ENCODE assay signal across 1 cellular context in the genomic region with DNA sequence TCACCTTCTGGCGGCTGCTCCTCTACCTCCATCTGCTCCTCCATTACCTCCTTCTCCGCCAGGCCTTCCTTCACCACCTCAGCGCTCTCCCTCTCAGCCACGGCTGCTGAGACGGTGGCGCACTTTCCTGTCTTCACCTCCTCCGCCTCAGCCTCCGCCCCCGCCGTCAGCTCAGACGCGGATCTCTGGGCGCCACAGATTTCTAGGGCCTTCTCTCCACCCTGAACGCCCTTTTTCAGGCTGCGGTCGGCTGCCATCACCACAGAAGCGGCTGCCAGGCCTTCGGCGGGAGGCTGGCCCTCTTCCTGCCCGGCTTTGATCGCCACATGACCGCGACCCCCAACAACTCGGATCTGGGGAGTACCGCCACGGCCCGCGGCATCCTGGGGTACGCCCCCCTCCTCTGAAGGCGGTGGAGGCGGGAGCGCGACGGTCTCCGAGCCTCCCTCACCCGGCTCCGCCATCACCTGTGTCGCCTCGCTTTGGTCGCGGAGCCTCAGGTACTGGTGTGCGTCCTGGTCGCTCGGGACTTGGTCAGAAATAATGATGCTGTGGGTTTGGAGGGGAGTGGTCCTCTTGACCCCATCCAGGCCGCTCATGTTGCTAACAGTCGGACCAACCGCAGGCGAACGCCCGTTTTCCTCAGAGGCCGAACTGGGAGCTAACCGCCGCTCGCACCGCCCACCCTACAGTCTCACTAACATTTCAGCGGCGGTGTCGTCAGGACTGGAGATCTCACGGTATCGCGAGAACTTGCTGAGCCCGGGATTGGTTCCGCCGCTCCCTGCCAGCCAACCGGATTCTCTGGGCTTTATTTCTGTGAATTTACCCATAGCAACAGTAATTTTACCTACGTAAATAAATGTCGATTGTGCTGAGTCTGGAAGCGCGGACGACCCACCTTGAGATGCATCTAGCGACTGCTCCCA.
TF ChIP-seq lines count a peak whose summit lies in the region.

A gene (minus strand): TSS at position 699 of the 929 bp plus-strand sequence. CDS start 100 bp downstream, at position 599.

TF ChIP-seq in HepG2, 621 proteins besides CTCF, POLR2A, EP300 and RAD21 (continued from another document and continues in another):
- TF ChIP-seq, protein P1, sequence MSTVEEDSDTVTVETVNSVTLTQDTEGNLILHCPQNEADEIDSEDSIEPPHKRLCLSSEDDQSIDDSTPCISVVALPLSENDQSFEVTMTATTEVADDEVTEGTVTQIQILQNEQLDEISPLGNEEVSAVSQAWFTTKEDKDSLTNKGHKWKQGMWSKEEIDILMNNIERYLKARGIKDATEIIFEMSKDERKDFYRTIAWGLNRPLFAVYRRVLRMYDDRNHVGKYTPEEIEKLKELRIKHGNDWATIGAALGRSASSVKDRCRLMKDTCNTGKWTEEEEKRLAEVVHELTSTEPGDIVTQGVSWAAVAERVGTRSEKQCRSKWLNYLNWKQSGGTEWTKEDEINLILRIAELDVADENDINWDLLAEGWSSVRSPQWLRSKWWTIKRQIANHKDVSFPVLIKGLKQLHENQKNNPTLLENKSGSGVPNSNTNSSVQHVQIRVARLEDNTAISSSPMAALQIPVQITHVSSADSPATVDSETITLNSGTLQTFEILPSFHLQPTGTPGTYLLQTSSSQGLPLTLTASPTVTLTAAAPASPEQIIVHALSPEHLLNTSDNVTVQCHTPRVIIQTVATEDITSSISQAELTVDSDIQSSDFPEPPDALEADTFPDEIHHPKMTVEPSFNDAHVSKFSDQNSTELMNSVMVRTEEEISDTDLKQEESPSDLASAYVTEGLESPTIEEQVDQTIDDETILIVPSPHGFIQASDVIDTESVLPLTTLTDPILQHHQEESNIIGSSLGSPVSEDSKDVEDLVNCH (CRISPR knock-in tag; IDR thresholded peaks at IDR 0.05): peak; percentile 61; the same call in 1 of the 2 replicates
- TF ChIP-seq CC2D1A (CRISPR knock-in tag; IDR thresholded peaks at IDR 0.05): no peak
- TF ChIP-seq SATB2 (CRISPR knock-in tag; IDR thresholded peaks at IDR 0.05): no peak
- TF ChIP-seq, protein P2, sequence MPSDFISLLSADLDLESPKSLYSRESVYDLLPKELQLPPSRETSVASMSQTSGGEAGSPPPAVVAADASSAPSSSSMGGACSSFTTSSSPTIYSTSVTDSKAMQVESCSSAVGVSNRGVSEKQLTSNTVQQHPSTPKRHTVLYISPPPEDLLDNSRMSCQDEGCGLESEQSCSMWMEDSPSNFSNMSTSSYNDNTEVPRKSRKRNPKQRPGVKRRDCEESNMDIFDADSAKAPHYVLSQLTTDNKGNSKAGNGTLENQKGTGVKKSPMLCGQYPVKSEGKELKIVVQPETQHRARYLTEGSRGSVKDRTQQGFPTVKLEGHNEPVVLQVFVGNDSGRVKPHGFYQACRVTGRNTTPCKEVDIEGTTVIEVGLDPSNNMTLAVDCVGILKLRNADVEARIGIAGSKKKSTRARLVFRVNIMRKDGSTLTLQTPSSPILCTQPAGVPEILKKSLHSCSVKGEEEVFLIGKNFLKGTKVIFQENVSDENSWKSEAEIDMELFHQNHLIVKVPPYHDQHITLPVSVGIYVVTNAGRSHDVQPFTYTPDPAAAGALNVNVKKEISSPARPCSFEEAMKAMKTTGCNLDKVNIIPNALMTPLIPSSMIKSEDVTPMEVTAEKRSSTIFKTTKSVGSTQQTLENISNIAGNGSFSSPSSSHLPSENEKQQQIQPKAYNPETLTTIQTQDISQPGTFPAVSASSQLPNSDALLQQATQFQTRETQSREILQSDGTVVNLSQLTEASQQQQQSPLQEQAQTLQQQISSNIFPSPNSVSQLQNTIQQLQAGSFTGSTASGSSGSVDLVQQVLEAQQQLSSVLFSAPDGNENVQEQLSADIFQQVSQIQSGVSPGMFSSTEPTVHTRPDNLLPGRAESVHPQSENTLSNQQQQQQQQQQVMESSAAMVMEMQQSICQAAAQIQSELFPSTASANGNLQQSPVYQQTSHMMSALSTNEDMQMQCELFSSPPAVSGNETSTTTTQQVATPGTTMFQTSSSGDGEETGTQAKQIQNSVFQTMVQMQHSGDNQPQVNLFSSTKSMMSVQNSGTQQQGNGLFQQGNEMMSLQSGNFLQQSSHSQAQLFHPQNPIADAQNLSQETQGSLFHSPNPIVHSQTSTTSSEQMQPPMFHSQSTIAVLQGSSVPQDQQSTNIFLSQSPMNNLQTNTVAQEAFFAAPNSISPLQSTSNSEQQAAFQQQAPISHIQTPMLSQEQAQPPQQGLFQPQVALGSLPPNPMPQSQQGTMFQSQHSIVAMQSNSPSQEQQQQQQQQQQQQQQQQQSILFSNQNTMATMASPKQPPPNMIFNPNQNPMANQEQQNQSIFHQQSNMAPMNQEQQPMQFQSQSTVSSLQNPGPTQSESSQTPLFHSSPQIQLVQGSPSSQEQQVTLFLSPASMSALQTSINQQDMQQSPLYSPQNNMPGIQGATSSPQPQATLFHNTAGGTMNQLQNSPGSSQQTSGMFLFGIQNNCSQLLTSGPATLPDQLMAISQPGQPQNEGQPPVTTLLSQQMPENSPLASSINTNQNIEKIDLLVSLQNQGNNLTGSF (CRISPR knock-in tag; IDR thresholded peaks at IDR 0.05): peak; percentile 29; the same call in 1 of the 2 replicates
- TF ChIP-seq HHEX (CRISPR knock-in tag; IDR thresholded peaks at IDR 0.05): 0 out of 2 replicates have a peak, but pooled peaks have one; percentile 4
- TF ChIP-seq, protein P3, sequence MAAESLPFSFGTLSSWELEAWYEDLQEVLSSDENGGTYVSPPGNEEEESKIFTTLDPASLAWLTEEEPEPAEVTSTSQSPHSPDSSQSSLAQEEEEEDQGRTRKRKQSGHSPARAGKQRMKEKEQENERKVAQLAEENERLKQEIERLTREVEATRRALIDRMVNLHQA (CRISPR knock-in tag; IDR thresholded peaks at IDR 0.05): no peak
- peak; percentile 89 for TF ChIP-seq SAP130 (CRISPR knock-in tag; IDR thresholded peaks at IDR 0.05; ENCODE audit: low read depth)
- TF ChIP-seq, protein P4, sequence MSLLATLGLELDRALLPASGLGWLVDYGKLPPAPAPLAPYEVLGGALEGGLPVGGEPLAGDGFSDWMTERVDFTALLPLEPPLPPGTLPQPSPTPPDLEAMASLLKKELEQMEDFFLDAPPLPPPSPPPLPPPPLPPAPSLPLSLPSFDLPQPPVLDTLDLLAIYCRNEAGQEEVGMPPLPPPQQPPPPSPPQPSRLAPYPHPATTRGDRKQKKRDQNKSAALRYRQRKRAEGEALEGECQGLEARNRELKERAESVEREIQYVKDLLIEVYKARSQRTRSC (CRISPR knock-in tag; IDR thresholded peaks at IDR 0.05; ENCODE audit: low read depth): peak; percentile 71; the same call in 1 of the 2 replicates
- no peak; the same call in 1 of the 2 replicates for TF ChIP-seq SMAD3 (CRISPR knock-in tag; IDR thresholded peaks at IDR 0.05)
- TF ChIP-seq ZNF577 (CRISPR knock-in tag; IDR thresholded peaks at IDR 0.05; ENCODE audit: borderline replicate concordance, low read depth): no peak
- TF ChIP-seq RXRA (CRISPR knock-in tag; IDR thresholded peaks at IDR 0.05): no peak; the same call in 1 of the 2 replicates
- 0 out of 2 replicates have a peak, but pooled peaks have one; percentile 54 for TF ChIP-seq ZNF143 (CRISPR knock-in tag; IDR thresholded peaks at IDR 0.05)
- TF ChIP-seq ZNF121 (CRISPR knock-in tag; IDR thresholded peaks at IDR 0.05): peak; percentile 64; the same call in 1 of the 2 replicates
- no peak for TF ChIP-seq ZNF44 (CRISPR knock-in tag; IDR thresholded peaks at IDR 0.05)
- peak; percentile 97 for TF ChIP-seq AGO2 (optimal IDR thresholded peaks at IDR 0.05; ENCODE audit: low read depth, low read length)
- TF ChIP-seq ZNF460 (CRISPR knock-in tag; IDR thresholded peaks at IDR 0.05; ENCODE audit: borderline replicate concordance): no peak
- no peak for TF ChIP-seq FOXP1 (IDR thresholded peaks at IDR 0.05)
- no peak for TF ChIP-seq FOXP1 (CRISPR knock-in tag; IDR thresholded peaks at IDR 0.05)
- TF ChIP-seq NAIF1 (CRISPR knock-in tag; IDR thresholded peaks at IDR 0.05; ENCODE audit: borderline replicate concordance): peak; percentile 87; the same call in 1 of the 2 replicates
- TF ChIP-seq KMT2B (CRISPR knock-in tag; IDR thresholded peaks at IDR 0.05): peak; percentile 87
- TF ChIP-seq HNF4G (IDR thresholded peaks at IDR 0.05; ENCODE audit: borderline replicate concordance, low read depth, low read length): no peak
- peak; percentile 50; the same call in 1 of the 2 replicates for TF ChIP-seq HNF4G (CRISPR knock-in tag; IDR thresholded peaks at IDR 0.05; ENCODE audit: borderline replicate concordance, low read depth)
- TF ChIP-seq KMT2A (CRISPR knock-in tag; IDR thresholded peaks at IDR 0.05): peak; percentile 96
- TF ChIP-seq ETV6 (CRISPR knock-in tag; conservative IDR thresholded peaks at IDR 0.05): peak; percentile 86
- peak; percentile 100 for TF ChIP-seq RFXAP (CRISPR knock-in tag; IDR thresholded peaks at IDR 0.05; ENCODE audit: borderline replicate concordance)
- TF ChIP-seq, protein P5, sequence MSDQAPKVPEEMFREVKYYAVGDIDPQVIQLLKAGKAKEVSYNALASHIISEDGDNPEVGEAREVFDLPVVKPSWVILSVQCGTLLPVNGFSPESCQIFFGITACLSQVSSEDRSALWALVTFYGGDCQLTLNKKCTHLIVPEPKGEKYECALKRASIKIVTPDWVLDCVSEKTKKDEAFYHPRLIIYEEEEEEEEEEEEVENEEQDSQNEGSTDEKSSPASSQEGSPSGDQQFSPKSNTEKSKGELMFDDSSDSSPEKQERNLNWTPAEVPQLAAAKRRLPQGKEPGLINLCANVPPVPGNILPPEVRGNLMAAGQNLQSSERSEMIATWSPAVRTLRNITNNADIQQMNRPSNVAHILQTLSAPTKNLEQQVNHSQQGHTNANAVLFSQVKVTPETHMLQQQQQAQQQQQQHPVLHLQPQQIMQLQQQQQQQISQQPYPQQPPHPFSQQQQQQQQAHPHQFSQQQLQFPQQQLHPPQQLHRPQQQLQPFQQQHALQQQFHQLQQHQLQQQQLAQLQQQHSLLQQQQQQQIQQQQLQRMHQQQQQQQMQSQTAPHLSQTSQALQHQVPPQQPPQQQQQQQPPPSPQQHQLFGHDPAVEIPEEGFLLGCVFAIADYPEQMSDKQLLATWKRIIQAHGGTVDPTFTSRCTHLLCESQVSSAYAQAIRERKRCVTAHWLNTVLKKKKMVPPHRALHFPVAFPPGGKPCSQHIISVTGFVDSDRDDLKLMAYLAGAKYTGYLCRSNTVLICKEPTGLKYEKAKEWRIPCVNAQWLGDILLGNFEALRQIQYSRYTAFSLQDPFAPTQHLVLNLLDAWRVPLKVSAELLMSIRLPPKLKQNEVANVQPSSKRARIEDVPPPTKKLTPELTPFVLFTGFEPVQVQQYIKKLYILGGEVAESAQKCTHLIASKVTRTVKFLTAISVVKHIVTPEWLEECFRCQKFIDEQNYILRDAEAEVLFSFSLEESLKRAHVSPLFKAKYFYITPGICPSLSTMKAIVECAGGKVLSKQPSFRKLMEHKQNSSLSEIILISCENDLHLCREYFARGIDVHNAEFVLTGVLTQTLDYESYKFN (CRISPR knock-in tag; conservative IDR thresholded peaks at IDR 0.05): peak; percentile 51; the same call in 1 of the 2 replicates
- no peak; the same call in 1 of the 2 replicates for TF ChIP-seq ZNF296 (CRISPR knock-in tag; conservative IDR thresholded peaks at IDR 0.05)
- TF ChIP-seq, protein P6, sequence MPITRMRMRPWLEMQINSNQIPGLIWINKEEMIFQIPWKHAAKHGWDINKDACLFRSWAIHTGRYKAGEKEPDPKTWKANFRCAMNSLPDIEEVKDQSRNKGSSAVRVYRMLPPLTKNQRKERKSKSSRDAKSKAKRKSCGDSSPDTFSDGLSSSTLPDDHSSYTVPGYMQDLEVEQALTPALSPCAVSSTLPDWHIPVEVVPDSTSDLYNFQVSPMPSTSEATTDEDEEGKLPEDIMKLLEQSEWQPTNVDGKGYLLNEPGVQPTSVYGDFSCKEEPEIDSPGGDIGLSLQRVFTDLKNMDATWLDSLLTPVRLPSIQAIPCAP (CRISPR knock-in tag; IDR thresholded peaks at IDR 0.05; ENCODE audit: low read depth): no peak
- peak; percentile 93; the same call in 1 of the 2 replicates for TF ChIP-seq ZNF839 (CRISPR knock-in tag; IDR thresholded peaks at IDR 0.05; ENCODE audit: borderline replicate concordance)
- TF ChIP-seq, protein P7, sequence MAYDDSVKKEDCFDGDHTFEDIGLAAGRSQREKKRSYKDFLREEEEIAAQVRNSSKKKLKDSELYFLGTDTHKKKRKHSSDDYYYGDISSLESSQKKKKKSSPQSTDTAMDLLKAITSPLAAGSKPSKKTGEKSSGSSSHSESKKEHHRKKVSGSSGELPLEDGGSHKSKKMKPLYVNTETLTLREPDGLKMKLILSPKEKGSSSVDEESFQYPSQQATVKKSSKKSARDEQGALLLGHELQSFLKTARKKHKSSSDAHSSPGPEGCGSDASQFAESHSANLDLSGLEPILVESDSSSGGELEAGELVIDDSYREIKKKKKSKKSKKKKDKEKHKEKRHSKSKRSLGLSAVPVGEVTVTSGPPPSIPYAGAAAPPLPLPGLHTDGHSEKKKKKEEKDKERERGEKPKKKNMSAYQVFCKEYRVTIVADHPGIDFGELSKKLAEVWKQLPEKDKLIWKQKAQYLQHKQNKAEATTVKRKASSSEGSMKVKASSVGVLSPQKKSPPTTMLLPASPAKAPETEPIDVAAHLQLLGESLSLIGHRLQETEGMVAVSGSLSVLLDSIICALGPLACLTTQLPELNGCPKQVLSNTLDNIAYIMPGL (CRISPR knock-in tag; IDR thresholded peaks at IDR 0.05; ENCODE audit: borderline replicate concordance in 1 of 2, low read depth in 1 of 2): peak; percentile 41 to 97; a peak in 3 of 4 replicates
- peak; percentile 89; the same call in 1 of the 2 replicates for TF ChIP-seq KDM5B (CRISPR knock-in tag; IDR thresholded peaks at IDR 0.05; ENCODE audit: borderline replicate concordance)
- TF ChIP-seq MIXL1 (CRISPR knock-in tag; IDR thresholded peaks at IDR 0.05): no peak
- no peak for TF ChIP-seq FOSL1 (CRISPR knock-in tag; IDR thresholded peaks at IDR 0.05; ENCODE audit: borderline replicate concordance)
- TF ChIP-seq, protein P8, sequence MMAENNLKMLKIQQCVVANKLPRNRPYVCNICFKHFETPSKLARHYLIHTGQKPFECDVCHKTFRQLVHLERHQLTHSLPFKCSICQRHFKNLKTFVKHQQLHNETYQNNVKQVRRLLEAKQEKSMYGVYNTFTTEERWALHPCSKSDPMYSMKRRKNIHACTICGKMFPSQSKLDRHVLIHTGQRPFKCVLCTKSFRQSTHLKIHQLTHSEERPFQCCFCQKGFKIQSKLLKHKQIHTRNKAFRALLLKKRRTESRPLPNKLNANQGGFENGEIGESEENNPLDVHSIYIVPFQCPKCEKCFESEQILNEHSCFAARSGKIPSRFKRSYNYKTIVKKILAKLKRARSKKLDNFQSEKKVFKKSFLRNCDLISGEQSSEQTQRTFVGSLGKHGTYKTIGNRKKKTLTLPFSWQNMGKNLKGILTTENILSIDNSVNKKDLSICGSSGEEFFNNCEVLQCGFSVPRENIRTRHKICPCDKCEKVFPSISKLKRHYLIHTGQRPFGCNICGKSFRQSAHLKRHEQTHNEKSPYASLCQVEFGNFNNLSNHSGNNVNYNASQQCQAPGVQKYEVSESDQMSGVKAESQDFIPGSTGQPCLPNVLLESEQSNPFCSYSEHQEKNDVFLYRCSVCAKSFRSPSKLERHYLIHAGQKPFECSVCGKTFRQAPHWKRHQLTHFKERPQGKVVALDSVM (CRISPR knock-in tag; IDR thresholded peaks at IDR 0.05): peak; percentile 88
- TF ChIP-seq, protein P9, sequence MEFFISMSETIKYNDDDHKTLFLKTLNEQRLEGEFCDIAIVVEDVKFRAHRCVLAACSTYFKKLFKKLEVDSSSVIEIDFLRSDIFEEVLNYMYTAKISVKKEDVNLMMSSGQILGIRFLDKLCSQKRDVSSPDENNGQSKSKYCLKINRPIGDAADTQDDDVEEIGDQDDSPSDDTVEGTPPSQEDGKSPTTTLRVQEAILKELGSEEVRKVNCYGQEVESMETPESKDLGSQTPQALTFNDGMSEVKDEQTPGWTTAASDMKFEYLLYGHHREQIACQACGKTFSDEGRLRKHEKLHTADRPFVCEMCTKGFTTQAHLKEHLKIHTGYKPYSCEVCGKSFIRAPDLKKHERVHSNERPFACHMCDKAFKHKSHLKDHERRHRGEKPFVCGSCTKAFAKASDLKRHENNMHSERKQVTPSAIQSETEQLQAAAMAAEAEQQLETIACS (CRISPR knock-in tag; IDR thresholded peaks at IDR 0.05): no peak
- peak; percentile 82 for TF ChIP-seq KDM2A (CRISPR knock-in tag; IDR thresholded peaks at IDR 0.05; ENCODE audit: borderline replicate concordance, low read depth)
